18 cellular contexts compared by ENCODE assay signal in the genomic region with DNA sequence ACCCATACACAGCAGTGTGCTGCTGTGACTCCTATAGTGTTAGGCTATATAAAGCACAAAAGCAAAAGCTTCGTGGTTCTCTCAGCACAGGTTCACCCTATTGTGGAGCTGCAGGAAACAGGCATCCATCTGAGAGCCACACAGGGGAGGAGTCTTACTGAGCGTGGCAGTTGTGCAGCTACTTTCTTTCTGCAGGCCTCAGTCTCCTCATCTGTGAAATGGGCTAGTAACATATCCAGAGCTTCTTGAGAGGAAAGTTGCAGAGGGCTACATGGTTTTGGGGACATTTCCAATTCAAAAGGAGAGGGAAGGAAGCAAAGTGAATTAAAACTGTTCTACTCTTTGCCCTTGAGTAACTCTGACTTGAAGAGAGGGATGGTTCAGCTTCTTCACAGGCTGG.
"Had no signal": no experiment of that assay in that cellular context is flagged by ENCODE, and none has a peak within 500 bp of the region (broad histone marks: within the 10 kb centered on the region; RNA-seq: fewer than 3 reads in every experiment).

No MANE protein-coding gene starts in this region.

- DNase-seq: cerebellar nuclear complex; colonic mucosa; effector CD4-positive, alpha-beta T cell; immature natural killer cell; kidney; left cardiac atrium; left ventricle myocardium inferior; lower lobe of right lung; naive B cell; sigmoid colon; stimulated activated CD4-positive, alpha-beta T cell treated with anti-CD3 and anti-CD28 coated beads, Interleukin-12 subunit alpha, Interleukin-12 subunit beta, amount 100 ng/mL, for 4 hours; stimulated activated CD4-positive, alpha-beta T cell treated with anti-CD3 and anti-CD28 coated beads, Interleukin-2, amount 100 ng/mL, for 48 hours; stimulated activated naive CD4-positive, alpha-beta T cell treated with Interleukin-2 at 50 U/mL for 16 hours; trophoblast cell had no signal

- H3K4me3 ChIP-seq: colonic mucosa, left ventricle myocardium inferior, lower lobe of right lung, right atrium auricular region, sigmoid colon, skin epidermis had no signal

- H3K36me3 Mint-ChIP-seq: immature natural killer cell, memory B cell, naive B cell had no signal

- H3K9me3 Mint-ChIP-seq: immature natural killer cell, memory B cell, naive B cell had no signal

- H3K27me3 ChIP-seq: colonic mucosa had no signal

- H3K27ac Mint-ChIP-seq: immature natural killer cell, memory B cell, naive B cell had no signal

- H3K27ac ChIP-seq: colonic mucosa, right atrium auricular region had no signal

- ATAC-seq: left cardiac atrium, lower lobe of right lung had no signal

- H3K9me3 ChIP-seq: colonic mucosa, left ventricle myocardium inferior, lower lobe of right lung, right atrium auricular region, sigmoid colon had no signal

- H3K36me3 ChIP-seq: colonic mucosa, left ventricle myocardium inferior, lower lobe of right lung, right atrium auricular region, sigmoid colon had no signal

- H3K4me3 Mint-ChIP-seq: immature natural killer cell, memory B cell, naive B cell had no signal

- H3K4me1 Mint-ChIP-seq: memory B cell, naive B cell had no signal

- FAIRE-seq: frontal cortex, kidney had no signal
